ENCODE assay signal across 10 cellular contexts in genomic region chr12:124909831-124910560, GRCh38. TPM values are rescaled to one million over a fixed set of nuclear protein-coding genes. Genes with fewer than 3 reads are reported as not detected.
A peak's percentile ranks its signal among the peaks of the same experiment; 100 is the strongest.
DNase-seq lines count a peak whose midpoint lies in the region; ATAC-seq and TF ChIP-seq lines count a peak whose summit lies in the region.
"Had no signal": no experiment of that assay in that cellular context is flagged by ENCODE, and none has a peak within 500 bp of the region (broad histone marks: within the 10 kb centered on the region; RNA-seq: fewer than 3 reads in every experiment).

No MANE protein-coding gene starts in this region.

- H3K36me3 ChIP-seq in breast epithelium = no peaks in the 10 kb centered on the region
- peaks cover 32% of the 10 kb centered on the region for H3K36me3 ChIP-seq in mesodermal cell (ENCODE audit: control insufficient read depth, insufficient read depth, low read length)

- peak overlapping the region; percentile 83 for H3K27ac Mint-ChIP-seq in HFFc6

- peak overlapping the region; percentile 54 for H3K27ac ChIP-seq in 22Rv1
- peak overlapping the region; percentile 63 to 78 for H3K27ac ChIP-seq in breast epithelium
- peak overlapping the region; percentile 53 for H3K27ac ChIP-seq in mesodermal cell (ENCODE audit: low read depth, low read length, severe bottlenecking)

- peaks cover 54% of the 10 kb centered on the region for H3K4me1 Mint-ChIP-seq in HFFc6 (ENCODE audit: low read depth)

- peaks cover 57% of the 10 kb centered on the region for H3K27me3 Mint-ChIP-seq in HFFc6 (ENCODE audit: insufficient read depth)

- H3K9me3 ChIP-seq in breast epithelium (no peaks in the 10 kb centered on the region), mesodermal cell (ENCODE audit: control insufficient read depth, low read length) (no peaks in the 10 kb centered on the region)

- peak overlapping the region; percentile 84 for H3K4me3 Mint-ChIP-seq in HFFc6

- peak; percentile 29 for TF ChIP-seq POLR2A in breast epithelium (IDR thresholded peaks at IDR 0.05)

- 92 to 94% methylated on average over 2 to 3 of the region's 8 CpGs for WGBS in mesodermal cell (ENCODE audit: insufficient coverage in 2 of 2), 2 experiments

- peak overlapping the region; percentile 30 to 60 (median 33) for H3K4me3 ChIP-seq in breast epithelium
- peak overlapping the region; percentile 22 for H3K4me3 ChIP-seq in mesodermal cell (ENCODE audit: extremely low read depth, insufficient read depth, low read length, poor library complexity, severe bottlenecking)

- DNase-seq in HFFc6 (peak; percentile 50), breast epithelium (ENCODE audit: low spot score in 2 of 2) (no peak), HPDE6-E6E7 (ENCODE audit: extremely low spot score) (no peak), kidney glomerular epithelial cell (lab: John Stamatoyannopoulos, UW) (no peak), AML-193 (lab: John Stamatoyannopoulos, UW) (no peak)
- DNase-seq: activated CD4-positive, alpha-beta T cell treated with anti-CD3 and anti-CD28 coated beads for 4 hours; stimulated activated naive CD4-positive, alpha-beta T cell had no signal

- no peaks in the 10 kb centered on the region for H3K27me3 ChIP-seq in breast epithelium

- H3K4me1 ChIP-seq in breast epithelium (peaks cover 9 to 18% of the 10 kb centered on the region in 2 donors), mesodermal cell (ENCODE audit: control insufficient read depth, insufficient read depth, low read length, poor library complexity, severe bottlenecking) (peaks cover 10% of the 10 kb centered on the region)

- H3K36me3 Mint-ChIP-seq in HFFc6 (ENCODE audit: low read depth) = peaks cover 40% of the 10 kb centered on the region

- intact Hi-C loops in breast epithelium (cut with DNase I; ENCODE audit: low total_unique reads) = no loop called here

- TF ChIP-seq CTCF in 22Rv1 (IDR thresholded peaks at IDR 0.05) (no peak), HFFc6 (IDR thresholded peaks at IDR 0.05) (no peak), breast epithelium (IDR thresholded peaks at IDR 0.05) (no peak)

- peaks cover 30% of the 10 kb centered on the region for H3K9me3 Mint-ChIP-seq in HFFc6

- ATAC-seq in HG03196 (IDR thresholded peaks at IDR 0.05; ENCODE audit: unreplicated experiment) = no peak

RNA-seq across cellular contexts. Expression of gene UBC, which starts 4.5 kb away (rescaled TPM):
- 1,000 to 10,000 TPM; 1,112 to 1,171 (median 1,143) TPM for total RNA-seq in HFFc6 (2021; fragmentation: NEBNext Ultra II Directional; extraction: Animal tissue kit (Norgen Biotek cat#: 25700))
- total RNA-seq in breast epithelium = 1,000 to 10,000 TPM; 1,552 to 1,797 (median 1,598) TPM
- 1,245 TPM for polyA plus RNA-seq in mesodermal cell (2013, experiment 1 of 2)
- 1,003 TPM for polyA plus RNA-seq in mesodermal cell (2013, experiment 2 of 2)

RNA-seq across cellular contexts. Expression of gene SCARB1, which starts 46.3 kb away (rescaled TPM):
- total RNA-seq in HFFc6 (2021; fragmentation: NEBNext Ultra II Directional; extraction: Animal tissue kit (Norgen Biotek cat#: 25700)) = 10 to 100 TPM; 34.8 to 46.3 (median 36.8) TPM
- total RNA-seq in breast epithelium = 10 to 100 TPM; 18.4 to 61.3 (median 20.2) TPM
- polyA plus RNA-seq in mesodermal cell (2013, experiment 1 of 2) = 27.8 TPM
- polyA plus RNA-seq in mesodermal cell (2013, experiment 2 of 2) = 20.4 TPM
